18 cellular contexts compared by ENCODE assay signal in the genomic region with DNA sequence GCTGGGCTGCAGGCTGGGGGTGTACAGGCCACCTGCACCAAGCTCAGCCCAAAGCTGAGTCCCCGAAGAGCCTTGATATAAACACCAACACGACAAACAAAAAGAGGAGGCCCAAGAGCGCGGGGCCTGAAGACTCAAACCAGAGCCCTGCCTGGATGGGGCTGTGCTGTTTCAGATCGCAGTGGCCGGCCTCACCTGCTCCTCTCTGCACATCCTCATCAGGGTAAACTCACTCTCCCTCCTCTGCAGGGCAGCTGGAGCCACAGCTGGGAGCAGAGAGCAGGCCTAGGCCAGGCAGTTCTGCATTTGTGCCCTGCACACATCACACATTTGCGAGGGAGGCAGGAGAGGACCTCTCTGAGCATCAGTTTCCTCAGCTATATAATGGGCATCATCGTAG. TPM values are rescaled to one million over a fixed set of nuclear protein-coding genes. Genes with fewer than 3 reads are reported as not detected.
DNase-seq lines count a peak whose midpoint lies in the region; ATAC-seq and TF ChIP-seq lines count a peak whose summit lies in the region.
"Had no signal": no experiment of that assay in that cellular context is flagged by ENCODE, and none has a peak within 500 bp of the region (broad histone marks: within the 10 kb centered on the region; RNA-seq: fewer than 3 reads in every experiment).

No MANE protein-coding gene starts in this region.

- no peak for TF ChIP-seq CTCF in left ventricle myocardium inferior (IDR thresholded peaks at IDR 0.05; ENCODE audit: borderline replicate concordance)
- no peak for TF ChIP-seq CTCF in SU-DHL-6 (IDR thresholded peaks at IDR 0.05; ENCODE audit: insufficient read depth, low read length, poor library complexity, severe bottlenecking)
- TF ChIP-seq CTCF in endodermal cell (conservative IDR thresholded peaks at IDR 0.05), result no peak

- 94% methylated on average over 8 of the region's 8 CpGs for WGBS in endodermal cell (ENCODE audit: insufficient coverage in 1 of 2, insufficient read length in 1 of 2), 2 experiments

- peaks cover 9% of the 10 kb centered on the region for H3K79me2 ChIP-seq in SU-DHL-6 (ENCODE audit: insufficient read depth, low read length)

- no peak overlapping the region for H3K4me3 Mint-ChIP-seq in natural killer cell treated with Interleukin-12 subunit alpha and Interleukin-12 subunit beta and Interleukin-15 and Interleukin-18, amount 100 ng/mL, for 72 hours
- H3K4me3 Mint-ChIP-seq in activated CD4-positive, alpha-beta T cell treated with anti-CD3 and anti-CD28 coated beads, Interleukin-2, amount 10 ng/mL, durations not matched to agents 24 days and 14 days, result no peak overlapping the region
- H3K4me3 Mint-ChIP-seq in endodermal cell, result no peak overlapping the region

- H3K36me3 Mint-ChIP-seq in natural killer cell treated with Interleukin-12 subunit alpha and Interleukin-12 subunit beta and Interleukin-15 and Interleukin-18, amount 100 ng/mL, for 72 hours, result no peaks in the 10 kb centered on the region
- H3K36me3 Mint-ChIP-seq in activated CD4-positive, alpha-beta T cell treated with anti-CD3 and anti-CD28 coated beads, Interleukin-2, amount 10 ng/mL, durations not matched to agents 24 days and 14 days (ENCODE audit: low read depth), result peaks cover 11% of the 10 kb centered on the region
- H3K36me3 Mint-ChIP-seq in endodermal cell (ENCODE audit: low read depth), result peaks cover 12% of the 10 kb centered on the region

- peaks cover 32 to 38% of the 10 kb centered on the region in 2 donors for H3K4me1 Mint-ChIP-seq in natural killer cell treated with Interleukin-12 subunit alpha and Interleukin-12 subunit beta and Interleukin-15 and Interleukin-18, amount 100 ng/mL, for 72 hours (ENCODE audit: low read depth in 2 of 2)
- peaks cover 13% of the 10 kb centered on the region for H3K4me1 Mint-ChIP-seq in activated CD4-positive, alpha-beta T cell treated with anti-CD3 and anti-CD28 coated beads, Interleukin-2, amount 10 ng/mL, durations not matched to agents 24 days and 14 days
- peaks cover 8% of the 10 kb centered on the region for H3K4me1 Mint-ChIP-seq in endodermal cell

- peaks cover 36% of the 10 kb centered on the region for H3F3A ChIP-seq in SU-DHL-6 (ENCODE audit: insufficient read depth)

- H3K9ac ChIP-seq in SU-DHL-6 (ENCODE audit: low read length), result no peak overlapping the region
- H3K9ac ChIP-seq in endodermal cell (ENCODE audit: extremely low read depth, low read length, poor library complexity, severe bottlenecking), result no peak overlapping the region

- H3K36me3 ChIP-seq in left ventricle myocardium inferior (peaks cover 5% of the 10 kb centered on the region), SU-DHL-6 (ENCODE audit: low read length) (no peaks in the 10 kb centered on the region), endodermal cell (ENCODE audit: control insufficient read depth, insufficient read depth, low read length) (peaks cover 7% of the 10 kb centered on the region)

- H2AFZ ChIP-seq in SU-DHL-6 (ENCODE audit: low read depth, low read length, severe bottlenecking), result no peak overlapping the region

- H3K27ac Mint-ChIP-seq in natural killer cell treated with Interleukin-12 subunit alpha and Interleukin-12 subunit beta and Interleukin-15 and Interleukin-18, amount 100 ng/mL, for 72 hours, result no peak overlapping the region
- H3K27ac Mint-ChIP-seq in activated CD4-positive, alpha-beta T cell treated with anti-CD3 and anti-CD28 coated beads, Interleukin-2, amount 10 ng/mL, durations not matched to agents 24 days and 14 days, result no peak overlapping the region
- no peak overlapping the region for H3K27ac Mint-ChIP-seq in endodermal cell

- intact Hi-C loops in Right ventricle myocardium superior (cut with DNase I) (no loop called here), left ventricle myocardium inferior (cut with micrococcal nuclease) (no loop called here)
- intact Hi-C loops in activated CD4-positive, alpha-beta T cell treated with anti-CD3 and anti-CD28 coated beads, Interleukin-2, amount 10 ng/mL, durations not matched to agents 24 days and 14 days (cut with micrococcal nuclease), result no loop called here

- DNase-seq in Right ventricle myocardium superior (peak; percentile 34), left ventricle myocardium inferior (no peak), endodermal cell (no peak)
- peak; percentile 38 for DNase-seq in natural killer cell treated with Interleukin-12 subunit alpha and Interleukin-12 subunit beta and Interleukin-15 and Interleukin-18, amount 100 ng/mL, for 72 hours (ENCODE audit: low spot score)
- no peak for DNase-seq in activated CD4-positive, alpha-beta T cell treated with anti-CD3 and anti-CD28 coated beads, Interleukin-2, amount 10 ng/mL, durations not matched to agents 24 days and 14 days
- DNase-seq: DMS79; NCI-H1048; NCI-H226; NCI-H69; NK-92 treated with Interleukin-12 subunit alpha and Interleukin-12 subunit beta, amount 100 ng/mL, for 24 hours; SHP77 had no signal

- H3K9me3 ChIP-seq in left ventricle myocardium inferior (replicated peaks), result peaks cover 4% of the 10 kb centered on the region
- no peaks in the 10 kb centered on the region for H3K9me3 ChIP-seq in SU-DHL-6 (ENCODE audit: insufficient read depth, low read length)
- no peaks in the 10 kb centered on the region for H3K9me3 ChIP-seq in endodermal cell (ENCODE audit: control insufficient read depth, low read length)

- ATAC-seq in Right ventricle myocardium superior (ENCODE audit: poor library complexity), result no peak
- no peak for ATAC-seq in natural killer cell treated with Interleukin-12 subunit alpha and Interleukin-12 subunit beta and Interleukin-15 and Interleukin-18, amount 100 ng/mL, for 72 hours
- ATAC-seq in GM19351 (IDR thresholded peaks at IDR 0.05; ENCODE audit: unreplicated experiment), result no peak
- ATAC-seq: GM12878, HCT116 had no signal

- no peaks in the 10 kb centered on the region for H3K9me2 ChIP-seq in SU-DHL-6 (replicated peaks; ENCODE audit: insufficient read depth, low read length)

- H3K4me3 ChIP-seq in left ventricle myocardium inferior (no peak overlapping the region), SU-DHL-6 (ENCODE audit: insufficient read depth, low read length, poor library complexity, severe bottlenecking) (no peak overlapping the region), endodermal cell (ENCODE audit: low read length) (no peak overlapping the region)
- H3K4me3 ChIP-seq: GM12878 had no signal

- H3K27me3 ChIP-seq in left ventricle myocardium inferior (ENCODE audit: low read depth), result no peaks in the 10 kb centered on the region
- no peaks in the 10 kb centered on the region for H3K27me3 ChIP-seq in SU-DHL-6 (ENCODE audit: low read length)
- H3K27me3 ChIP-seq in endodermal cell (ENCODE audit: control insufficient read depth, insufficient read depth, low read length, poor library complexity, severe bottlenecking), result peaks cover 16% of the 10 kb centered on the region

- H4K20me1 ChIP-seq in SU-DHL-6 (ENCODE audit: low read depth, low read length), result no peaks in the 10 kb centered on the region

- H3K27me3 Mint-ChIP-seq in natural killer cell treated with Interleukin-12 subunit alpha and Interleukin-12 subunit beta and Interleukin-15 and Interleukin-18, amount 100 ng/mL, for 72 hours, result no peaks in the 10 kb centered on the region
- H3K27me3 Mint-ChIP-seq in activated CD4-positive, alpha-beta T cell treated with anti-CD3 and anti-CD28 coated beads, Interleukin-2, amount 10 ng/mL, durations not matched to agents 24 days and 14 days, result no peaks in the 10 kb centered on the region
- H3K27me3 Mint-ChIP-seq in endodermal cell (ENCODE audit: insufficient read depth), result peaks cover 14% of the 10 kb centered on the region

- H3K9me3 Mint-ChIP-seq in natural killer cell treated with Interleukin-12 subunit alpha and Interleukin-12 subunit beta and Interleukin-15 and Interleukin-18, amount 100 ng/mL, for 72 hours, result no peaks in the 10 kb centered on the region
- no peaks in the 10 kb centered on the region for H3K9me3 Mint-ChIP-seq in activated CD4-positive, alpha-beta T cell treated with anti-CD3 and anti-CD28 coated beads, Interleukin-2, amount 10 ng/mL, durations not matched to agents 24 days and 14 days
- no peaks in the 10 kb centered on the region for H3K9me3 Mint-ChIP-seq in endodermal cell

- H3K4me2 ChIP-seq in SU-DHL-6 (ENCODE audit: low read depth, low read length, poor library complexity, severe bottlenecking), result no peak overlapping the region

- no peak overlapping the region for H3K27ac ChIP-seq in left ventricle myocardium inferior (replicated peaks)
- H3K27ac ChIP-seq in SU-DHL-6 (ENCODE audit: low read depth, low read length), result peak overlapping the region; percentile 98; the same call in 1 of the 2 replicates
- no peak overlapping the region for H3K27ac ChIP-seq in endodermal cell (ENCODE audit: low read depth, low read length)

- peaks cover 46% of the 10 kb centered on the region for H3K4me1 ChIP-seq in left ventricle myocardium inferior
- H3K4me1 ChIP-seq in endodermal cell (ENCODE audit: control insufficient read depth, insufficient read depth, low read length), result peaks cover 4% of the 10 kb centered on the region

RNA-seq across cellular contexts. Expression of a gene that starts 3.7 kb away (rescaled TPM):
- total RNA-seq in Right ventricle myocardium superior (91.5 TPM), left ventricle myocardium inferior (75.5 TPM), endodermal cell (10 to 100 TPM; 29.0 to 30.2 TPM)
- 10 to 100 TPM; 18.3 to 29.2 TPM for total RNA-seq in natural killer cell treated with Interleukin-12 subunit alpha and Interleukin-12 subunit beta and Interleukin-15 and Interleukin-18, amount 100 ng/mL, for 72 hours
- total RNA-seq in activated CD4-positive, alpha-beta T cell treated with anti-CD3 and anti-CD28 coated beads, Interleukin-2, amount 10 ng/mL, durations not matched to agents 24 days and 14 days, result 100 and 103 TPM in 2 replicates
- polyA plus RNA-seq in endodermal cell (2013, experiment 1 of 2), result 58.7 TPM
- 59.5 TPM for polyA plus RNA-seq in endodermal cell (2013, experiment 2 of 2)

RNA-seq across cellular contexts. Expression of a gene that starts 36.4 kb away (rescaled TPM):
- total RNA-seq in Right ventricle myocardium superior (13.2 TPM), left ventricle myocardium inferior (15.3 TPM), endodermal cell (10 to 100 TPM; 41.2 to 43.8 TPM)
- 10 to 100 TPM; 43.6 to 86.0 TPM for total RNA-seq in natural killer cell treated with Interleukin-12 subunit alpha and Interleukin-12 subunit beta and Interleukin-15 and Interleukin-18, amount 100 ng/mL, for 72 hours
- total RNA-seq in activated CD4-positive, alpha-beta T cell treated with anti-CD3 and anti-CD28 coated beads, Interleukin-2, amount 10 ng/mL, durations not matched to agents 24 days and 14 days, result 58.2 and 63.4 TPM in 2 replicates
- 46.4 TPM for polyA plus RNA-seq in endodermal cell (2013, experiment 1 of 2)
- polyA plus RNA-seq in endodermal cell (2013, experiment 2 of 2), result 42.3 TPM

RNA-seq across cellular contexts. Expression of a gene that starts 57.9 kb away (rescaled TPM):
- not detected for total RNA-seq in Right ventricle myocardium superior
- total RNA-seq in left ventricle myocardium inferior, result not detected
- total RNA-seq in natural killer cell treated with Interleukin-12 subunit alpha and Interleukin-12 subunit beta and Interleukin-15 and Interleukin-18, amount 100 ng/mL, for 72 hours, result not detected
- total RNA-seq in activated CD4-positive, alpha-beta T cell treated with anti-CD3 and anti-CD28 coated beads, Interleukin-2, amount 10 ng/mL, durations not matched to agents 24 days and 14 days, result not detected in 2 replicates
- not detected for total RNA-seq in endodermal cell
- polyA plus RNA-seq in endodermal cell (2013, experiment 1 of 2), result not detected
- polyA plus RNA-seq in endodermal cell (2013, experiment 2 of 2), result not detected
- total RNA-seq: A673, G401, GM12878, HT-29 had no signal
- polyA plus RNA-seq: GM12878 had no signal

Comparison
In these comparisons a context has a peak if more than half of its experiments do, and no peak if none do; other contexts are left out.
1. DNase-seq: peak in Right ventricle myocardium superior (single experiment) and natural killer cell treated with Interleukin-12 subunit alpha and Interleukin-12 subunit beta and Interleukin-15 and Interleukin-18, amount 100 ng/mL, for 72 hours (single experiment); none in left ventricle myocardium inferior (single experiment), activated CD4-positive, alpha-beta T cell treated with anti-CD3 and anti-CD28 coated beads, Interleukin-2, amount 10 ng/mL, durations not matched to agents 24 days and 14 days (single experiment) and endodermal cell (single experiment).